Comparison of ENCODE assay signal across 1 cellular context in genomic region chr14:50964683-50965390, GRCh38.
TF ChIP-seq lines count a peak whose summit lies in the region.

No MANE protein-coding gene starts in this region.

TF ChIP-seq in A549, 52 proteins besides CTCF, POLR2A, EP300 and RAD21 (continued from another document):
- peak; percentile 81; the same call in 1 of the 2 replicates for TF ChIP-seq PBX3 (IDR thresholded peaks at IDR 0.05)
